In genomic region chr5:60820593-60821487, GRCh38 we compare ENCODE assay signal across 1 cellular context.
TF ChIP-seq lines count a peak whose summit lies in the region.

No MANE protein-coding gene starts in this region.

TF ChIP-seq in K562, 482 proteins besides CTCF, POLR2A, EP300 and RAD21 (continued from another document and continues in another):
- TF ChIP-seq ZBED1 (IDR thresholded peaks at IDR 0.05) (no peak), TBP (optimal IDR thresholded peaks at IDR 0.05; ENCODE audit: low read depth, low read length) (no peak), CC2D1A (IDR thresholded peaks at IDR 0.05) (peak; percentile 68; the same call in 1 of the 2 replicates), CCNT2 (IDR thresholded peaks at IDR 0.05; ENCODE audit: borderline replicate concordance, extremely low read depth, insufficient read length, low read depth, low read length) (peak; percentile 32), STAT6 (CRISPR knock-in tag; IDR thresholded peaks at IDR 0.05) (no peak), RCOR1 (IDR thresholded peaks at IDR 0.05; ENCODE audit: borderline replicate concordance in 1 of 2, low read depth in 2 of 2, low read length in 2 of 2) (peak in 1 of 2 experiments; percentile 56; a peak in 2 of 4 replicates), E2F4 (CRISPR knock-in tag; IDR thresholded peaks at IDR 0.05; ENCODE audit: low read depth) (no peak), VEZF1 (CRISPR knock-in tag; IDR thresholded peaks at IDR 0.05) (peak; percentile 26; the same call in 1 of the 2 replicates), MAX (CRISPR knock-in tag; IDR thresholded peaks at IDR 0.05) (peak; percentile 65), ATF7 (IDR thresholded peaks at IDR 0.05) (peak; percentile 55; the same call in 1 of the 2 replicates), FOXA3 (CRISPR knock-in tag; conservative IDR thresholded peaks at IDR 0.05 in 1 of 2, IDR thresholded peaks at IDR 0.05 in 1 of 2) (peak in 1 of 2 experiments; percentile 3; a peak in 1 of 4 replicates), ATF3 (IDR thresholded peaks at IDR 0.05) (peak; percentile 22; the same call in 1 of the 2 replicates), ATF3 (CRISPR knock-in tag; conservative IDR thresholded peaks at IDR 0.05) (no peak), ADNP (tag; IDR thresholded peaks at IDR 0.05) (0 out of 2 replicates have a peak, but pooled peaks have one; percentile 24), POLR2H (tag; IDR thresholded peaks at IDR 0.05; ENCODE audit: low read depth) (peak; percentile 73), TCF15 (CRISPR knock-in tag; IDR thresholded peaks at IDR 0.05) (no peak), SOX6 (IDR thresholded peaks at IDR 0.05) (peak; percentile 79), ZNF347 (CRISPR knock-in tag; IDR thresholded peaks at IDR 0.05; ENCODE audit: low read depth) (no peak), ARID3A (IDR thresholded peaks at IDR 0.05; ENCODE audit: borderline replicate concordance, low read depth, low read length) (peak; percentile 72; the same call in 1 of the 2 replicates), THRAP3 (IDR thresholded peaks at IDR 0.05; ENCODE audit: borderline replicate concordance) (no peak), ZBTB26 (CRISPR knock-in tag; IDR thresholded peaks at IDR 0.05) (0 out of 2 replicates have a peak, but pooled peaks have one; percentile 77), LARP7 (IDR thresholded peaks at IDR 0.05) (peak; percentile 46; the same call in 1 of the 2 replicates), SMARCC2 (IDR thresholded peaks at IDR 0.05; ENCODE audit: low read depth) (peak; percentile 79; the same call in 1 of the 2 replicates), MYNN (IDR thresholded peaks at IDR 0.05) (peak; percentile 85; the same call in 1 of the 2 replicates), MYNN (CRISPR knock-in tag; IDR thresholded peaks at IDR 0.05) (no peak), ZMIZ1 (IDR thresholded peaks at IDR 0.05; ENCODE audit: low read depth in 2 of 2, low read length in 2 of 2) (0 out of 4 replicates have a peak, but pooled peaks of 1 of the 2 experiments have one; percentile 63), ZNF76 (CRISPR knock-in tag; IDR thresholded peaks at IDR 0.05; ENCODE audit: borderline replicate concordance) (peak; percentile 74; the same call in 1 of the 2 replicates), MYC (IDR thresholded peaks at IDR 0.05; ENCODE audit: low read depth, low read length) (peak; percentile 64), MYC (CRISPR knock-in tag; IDR thresholded peaks at IDR 0.05; ENCODE audit: borderline replicate concordance, low read depth) (peak; percentile 61; the same call in 1 of the 2 replicates), NCOR1 (IDR thresholded peaks at IDR 0.05) (peak; percentile 94), DEAF1 (CRISPR knock-in tag; IDR thresholded peaks at IDR 0.05) (peak; percentile 30; the same call in 1 of the 2 replicates), CAMTA2 (CRISPR knock-in tag; conservative IDR thresholded peaks at IDR 0.05) (no peak), ZFP91 (CRISPR knock-in tag; IDR thresholded peaks at IDR 0.05) (peak; percentile 70; the same call in 1 of the 2 replicates), PBX2 (CRISPR knock-in tag; IDR thresholded peaks at IDR 0.05; ENCODE audit: low read depth) (no peak), PBX2 (tag; conservative IDR thresholded peaks at IDR 0.05; ENCODE audit: low read depth) (peak; percentile 87), ARID1B (IDR thresholded peaks at IDR 0.05) (peak; percentile 97), ZNF584 (CRISPR knock-in tag; IDR thresholded peaks at IDR 0.05; ENCODE audit: low read depth) (peak; percentile 87), ZNF583 (CRISPR knock-in tag; IDR thresholded peaks at IDR 0.05) (no peak)
